Comparison of ENCODE assay signal across 8 cellular contexts in genomic region chr10:77531441-77532001, GRCh38.
DNase-seq lines count a peak whose midpoint lies in the region; ATAC-seq and TF ChIP-seq lines count a peak whose summit lies in the region.

No MANE protein-coding gene starts in this region.

- POLR2A ChIA-PET in activated B cell treated with CpG ODN at 0.5 μM for 24 hours (lab: Charles Lee) = no interaction called here

- H3K27ac ChIP-seq in hepatocyte = no peak overlapping the region

- no peak overlapping the region for H2AFZ ChIP-seq in hepatocyte

- no peaks in the 10 kb centered on the region for H3K79me2 ChIP-seq in hepatocyte

- H3K27ac Mint-ChIP-seq in activated B cell treated with CpG ODN at 0.5 μM for 24 hours = no peak overlapping the region
- peak overlapping the region; percentile 11 for H3K27ac Mint-ChIP-seq in type B pancreatic cell
- H3K27ac Mint-ChIP-seq in activated CD8-positive, alpha-beta memory T cell treated with anti-CD3 and anti-CD28 coated beads, Interleukin-2, amount 10 ng/mL, durations not matched to agents 7 days and 5 days = no peak overlapping the region

- intact Hi-C loops in activated B cell treated with CpG ODN at 0.5 μM for 24 hours (cut with micrococcal nuclease) = no loop called here

- H3K4me1 ChIP-seq in hepatocyte (ENCODE audit: insufficient read depth) = peaks cover 14% of the 10 kb centered on the region

- H3K4me2 ChIP-seq in hepatocyte = no peak overlapping the region

- H3K4me1 Mint-ChIP-seq in activated B cell treated with CpG ODN at 0.5 μM for 24 hours = peaks cover 15% of the 10 kb centered on the region
- H3K4me1 Mint-ChIP-seq in type B pancreatic cell (ENCODE audit: unreplicated experiment) = peaks cover 46% of the 10 kb centered on the region
- no peaks in the 10 kb centered on the region for H3K4me1 Mint-ChIP-seq in activated CD8-positive, alpha-beta memory T cell treated with anti-CD3 and anti-CD28 coated beads, Interleukin-2, amount 10 ng/mL, durations not matched to agents 7 days and 5 days

- no peaks in the 10 kb centered on the region for H3K9me3 ChIP-seq in hepatocyte (ENCODE audit: low read depth)

- ATAC-seq in activated B cell treated with CpG ODN at 0.5 μM for 24 hours (ENCODE audit: low read depth) (no peak), GM21717 (IDR thresholded peaks at IDR 0.05; ENCODE audit: unreplicated experiment) (no peak)
- no peak for ATAC-seq in activated CD8-positive, alpha-beta memory T cell treated with anti-CD3 and anti-CD28 coated beads, Interleukin-2, amount 10 ng/mL, durations not matched to agents 7 days and 5 days

- no peak overlapping the region for H3K4me3 ChIP-seq in hepatocyte

- H3K9me2 ChIP-seq in hepatocyte (replicated peaks; ENCODE audit: insufficient read depth) = no peaks in the 10 kb centered on the region

- TF ChIP-seq CTCF in activated B cell treated with CpG ODN at 0.5 μM for 24 hours (IDR thresholded peaks at IDR 0.05) (no peak), hepatocyte (IDR thresholded peaks at IDR 0.05; ENCODE audit: poor library complexity) (no peak), type B pancreatic cell (conservative IDR thresholded peaks at IDR 0.05) (no peak)

- H3K36me3 ChIP-seq in hepatocyte (replicated peaks; ENCODE audit: insufficient read depth, low read depth) = no peaks in the 10 kb centered on the region

- no peaks in the 10 kb centered on the region for H4K20me1 ChIP-seq in hepatocyte (ENCODE audit: insufficient read depth, poor library complexity, severe bottlenecking)

- H3K4me3 Mint-ChIP-seq in activated B cell treated with CpG ODN at 0.5 μM for 24 hours (peak overlapping the region; percentile 17), type B pancreatic cell (no peak overlapping the region)
- H3K4me3 Mint-ChIP-seq in activated CD8-positive, alpha-beta memory T cell treated with anti-CD3 and anti-CD28 coated beads, Interleukin-2, amount 10 ng/mL, durations not matched to agents 7 days and 5 days = no peak overlapping the region

- DNase-seq in NCI-H1417 (lab: John Stamatoyannopoulos, UW) (peak; percentile 21 to 70 (median 28)), NCI-H1417 treated with DMSO at 0.1 percent for 48 hours (lab: John Stamatoyannopoulos, UW) (no peak), activated B cell treated with CpG ODN at 0.5 μM for 24 hours (no peak), hepatocyte (ENCODE audit: low spot score) (peak; percentile 55), type B pancreatic cell (ENCODE audit: extremely low spot score, unreplicated experiment) (no peak)
- no peak for DNase-seq in activated CD8-positive, alpha-beta memory T cell treated with anti-CD3 and anti-CD28 coated beads, Interleukin-2, amount 10 ng/mL, durations not matched to agents 7 days and 5 days
- DNase-seq in stimulated activated CD4-positive, alpha-beta T cell treated with anti-CD3 and anti-CD28 coated beads, Interleukin-4, amount 100 ng/mL, for 4 hours = no peak

- H3K9me3 Mint-ChIP-seq in activated B cell treated with CpG ODN at 0.5 μM for 24 hours = no peaks in the 10 kb centered on the region
- no peaks in the 10 kb centered on the region for H3K9me3 Mint-ChIP-seq in type B pancreatic cell
- no peaks in the 10 kb centered on the region for H3K9me3 Mint-ChIP-seq in activated CD8-positive, alpha-beta memory T cell treated with anti-CD3 and anti-CD28 coated beads, Interleukin-2, amount 10 ng/mL, durations not matched to agents 7 days and 5 days (ENCODE audit: low read depth)

- no peaks in the 10 kb centered on the region for H3K27me3 ChIP-seq in hepatocyte

- 58% methylated on average over 10 of the region's 10 CpGs for WGBS in hepatocyte (ENCODE audit: low lambda C conversion rate, missing lambda C conversion rate)

- H3K36me3 Mint-ChIP-seq in activated B cell treated with CpG ODN at 0.5 μM for 24 hours (ENCODE audit: low read depth) (no peaks in the 10 kb centered on the region), type B pancreatic cell (no peaks in the 10 kb centered on the region)
- H3K36me3 Mint-ChIP-seq in activated CD8-positive, alpha-beta memory T cell treated with anti-CD3 and anti-CD28 coated beads, Interleukin-2, amount 10 ng/mL, durations not matched to agents 7 days and 5 days = no peaks in the 10 kb centered on the region

- CTCF ChIA-PET in activated B cell treated with CpG ODN at 0.5 μM for 24 hours (lab: Charles Lee) = no interaction called here
- CTCF ChIA-PET in activated CD8-positive, alpha-beta memory T cell treated with anti-CD3 and anti-CD28 coated beads, Interleukin-2, amount 10 ng/mL, durations not matched to agents 7 days and 5 days (lab: Charles Lee) = no interaction called here

- H3K27me3 Mint-ChIP-seq in activated B cell treated with CpG ODN at 0.5 μM for 24 hours (no peaks in the 10 kb centered on the region), type B pancreatic cell (peaks cover 6% of the 10 kb centered on the region)
- peaks cover 3% of the 10 kb centered on the region for H3K27me3 Mint-ChIP-seq in activated CD8-positive, alpha-beta memory T cell treated with anti-CD3 and anti-CD28 coated beads, Interleukin-2, amount 10 ng/mL, durations not matched to agents 7 days and 5 days

Comparison
In these comparisons a context has a peak if more than half of its experiments do, and no peak if none do; other contexts are left out.
1. DNase-seq: peak in NCI-H1417 (3 of 3) and hepatocyte (single experiment); none in NCI-H1417 treated with DMSO at 0.1 percent for 48 hours (single experiment), activated B cell treated with CpG ODN at 0.5 μM for 24 hours (single experiment), type B pancreatic cell (single experiment), activated CD8-positive, alpha-beta memory T cell treated with anti-CD3 and anti-CD28 coated beads, Interleukin-2, amount 10 ng/mL, durations not matched to agents 7 days and 5 days (single experiment) and stimulated activated CD4-positive, alpha-beta T cell treated with anti-CD3 and anti-CD28 coated beads, Interleukin-4, amount 100 ng/mL, for 4 hours (0 of 2).